In the genomic region with DNA sequence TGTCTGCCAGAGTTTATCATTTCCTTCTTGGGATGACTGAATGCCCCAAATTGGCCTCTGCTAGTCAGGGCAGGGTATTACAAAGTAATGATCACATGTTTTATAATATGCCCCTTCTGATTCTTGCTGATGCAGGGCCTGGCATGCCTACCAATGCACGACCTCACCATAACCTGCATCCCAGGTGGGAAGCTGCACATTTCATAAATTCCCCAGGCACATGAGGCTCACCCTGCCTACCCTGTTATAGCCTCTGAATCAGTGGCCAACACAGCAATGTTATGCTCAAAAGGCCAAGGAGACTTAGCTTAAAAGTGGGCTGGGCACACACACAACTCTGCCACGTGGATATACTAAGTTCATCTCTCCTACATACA, we compare ENCODE assay signal across 36 cellular contexts. TPM values are rescaled to one million over a fixed set of nuclear protein-coding genes. Genes with fewer than 3 reads are reported as not detected.
"Had no signal": no experiment of that assay in that cellular context is flagged by ENCODE, and none has a peak within 500 bp of the region (broad histone marks: within the 10 kb centered on the region; RNA-seq: fewer than 3 reads in every experiment).

No MANE protein-coding gene starts in this region.

- H3K4me3 ChIP-seq: dorsolateral prefrontal cortex, esophagus squamous epithelium, hepatocyte, lung, mucosa of descending colon, pancreas, smooth muscle cell, suprapubic skin, transverse colon, upper lobe of right lung, uterus had no signal

- ATAC-seq: left colon; mucosa of descending colon; sciatic nerve; stimulated activated naive CD8-positive, alpha-beta T cell treated with anti-CD3 and anti-CD28 coated beads, Interleukin-15, amount 100 ng/mL, for 72 hours had no signal

- H3K4me1 ChIP-seq: suprapubic skin, upper lobe of right lung, uterus had no signal

- FAIRE-seq: colon, frontal cortex, kidney, pancreas had no signal

- DNase-seq: dorsolateral prefrontal cortex; effector CD4-positive, alpha-beta T cell; esophagus squamous epithelium; kidney; left colon; mesenchymal stem cell; mucosa of descending colon; naive B cell; pancreas; retina; stimulated activated CD4-positive, alpha-beta T cell treated with anti-CD3 and anti-CD28 coated beads, Interleukin-12 subunit alpha, Interleukin-12 subunit beta, amount 100 ng/mL, for 4 hours; stimulated activated CD4-positive, alpha-beta T cell treated with anti-CD3 and anti-CD28 coated beads, Interleukin-1b, Interleukin-23, amount 100 ng/mL, for 48 hours; stimulated activated CD4-positive, alpha-beta T cell treated with anti-CD3 and anti-CD28 coated beads, Interleukin-4, amount 100 ng/mL, for 1 hour; stimulated activated CD8-positive, alpha-beta memory T cell treated with anti-CD3 and anti-CD28 coated beads, Interleukin-4, amount 100 ng/mL, for 48 hours; stimulated activated naive CD4-positive, alpha-beta T cell; stimulated activated naive CD8-positive, alpha-beta T cell treated with anti-CD3 and anti-CD28 coated beads, Interleukin-15, amount 100 ng/mL, for 72 hours; transverse colon; upper lobe of right lung; uterus had no signal

- H3K9me3 ChIP-seq: esophagus squamous epithelium, mucosa of descending colon, neutrophil, pancreas, suprapubic skin, transverse colon, upper lobe of right lung, uterus had no signal

- H3K27me3 ChIP-seq: dorsolateral prefrontal cortex, esophagus squamous epithelium, hepatocyte, neutrophil, pancreas, suprapubic skin, transverse colon, upper lobe of right lung, uterus had no signal

- H3K36me3 ChIP-seq: esophagus squamous epithelium, neutrophil, pancreas, suprapubic skin, transverse colon, upper lobe of right lung, uterus had no signal

- H3K27ac ChIP-seq: dorsolateral prefrontal cortex, epithelial cell of prostate, esophagus squamous epithelium, hepatocyte, neutrophil, pancreas, suprapubic skin, transverse colon, upper lobe of right lung, uterus had no signal

RNA-seq across cellular contexts. Expression of a gene that starts 45.1 kb away (rescaled TPM):
- total RNA-seq: cerebellum; esophagus squamous epithelium; frontal cortex; hepatocyte; kidney; left colon; liver; mesothelial cell of epicardium; mucosa of descending colon; natural killer cell treated with Interleukin-12 subunit alpha and Interleukin-12 subunit beta and Interleukin-15 and Interleukin-18, amount 100 ng/mL, for 72 hours; neural crest cell; omental fat pad; pancreas; posterior vena cava; pulmonary artery endothelial cell; sciatic nerve; smooth muscle cell; suprapubic skin; upper lobe of right lung; uterus had no signal
- polyA plus RNA-seq: hepatocyte, liver, lung, pancreas, smooth muscle cell had no signal
